9 cellular contexts compared by ENCODE assay signal in genomic region chr14:43894534-43894933, GRCh38.
DNase-seq lines count a peak whose midpoint lies in the region; ATAC-seq and TF ChIP-seq lines count a peak whose summit lies in the region.
"Had no signal": no experiment of that assay in that cellular context is flagged by ENCODE, and none has a peak within 500 bp of the region (broad histone marks: within the 10 kb centered on the region; RNA-seq: fewer than 3 reads in every experiment).

No MANE protein-coding gene starts in this region.

- no peak overlapping the region for H3K23ac ChIP-seq in mesendoderm (ENCODE audit: low read length)

- H3K4me1 Mint-ChIP-seq in activated T-cell treated with anti-CD3 and anti-CD28 coated beads, Interleukin-2, amount 50 U/mL, for 4 hours (ENCODE audit: low read depth) = no peaks in the 10 kb centered on the region
- H3K4me1 Mint-ChIP-seq: activated naive CD8-positive, alpha-beta T cell treated with anti-CD3 and anti-CD28 coated beads, Interleukin-2, amount 10 ng/mL, durations not matched to agents 7 days and 5 days had no signal

- H4K20me1 ChIP-seq in SU-DHL-6 (ENCODE audit: low read depth, low read length) = no peaks in the 10 kb centered on the region

- no peak overlapping the region for H3K27ac ChIP-seq in SU-DHL-6 (ENCODE audit: low read depth, low read length)
- H3K27ac ChIP-seq in mesendoderm (ENCODE audit: low read depth, low read length) = no peak overlapping the region

- DNase-seq in mesendoderm = peak; percentile 65
- no peak for DNase-seq in GOT3 (lab: John Stamatoyannopoulos, UW)
- DNase-seq in activated T-cell treated with anti-CD3 and anti-CD28 coated beads, Interleukin-2, amount 50 U/mL, for 4 hours = no peak
- DNase-seq: activated naive CD8-positive, alpha-beta T cell treated with anti-CD3 and anti-CD28 coated beads, Interleukin-2, amount 10 ng/mL, durations not matched to agents 7 days and 5 days had no signal

- no peaks in the 10 kb centered on the region for H3K9me3 ChIP-seq in SU-DHL-6 (ENCODE audit: insufficient read depth, low read length)

- H3K79me2 ChIP-seq in SU-DHL-6 (ENCODE audit: insufficient read depth, low read length) (no peaks in the 10 kb centered on the region), mesendoderm (ENCODE audit: control insufficient read depth, insufficient read depth, low read length) (no peaks in the 10 kb centered on the region)

- no peak overlapping the region for H2BK15ac ChIP-seq in mesendoderm (replicated peaks; ENCODE audit: low read depth)

- peak; percentile 42 for TF ChIP-seq CTCF in SU-DHL-6 (IDR thresholded peaks at IDR 0.05; ENCODE audit: insufficient read depth, low read length, poor library complexity, severe bottlenecking)

- no peaks in the 10 kb centered on the region for H3K9me3 Mint-ChIP-seq in activated T-cell treated with anti-CD3 and anti-CD28 coated beads, Interleukin-2, amount 50 U/mL, for 4 hours
- H3K9me3 Mint-ChIP-seq: activated naive CD8-positive, alpha-beta T cell treated with anti-CD3 and anti-CD28 coated beads, Interleukin-2, amount 10 ng/mL, durations not matched to agents 7 days and 5 days had no signal

- H3K18ac ChIP-seq in mesendoderm (ENCODE audit: low read length) = no peak overlapping the region

- H3K36me3 ChIP-seq in SU-DHL-6 (ENCODE audit: low read length) (no peaks in the 10 kb centered on the region), mesendoderm (ENCODE audit: control insufficient read depth, insufficient read depth, low read length) (no peaks in the 10 kb centered on the region)

- H2BK120ac ChIP-seq in mesendoderm (ENCODE audit: low read depth, low read length) = no peak overlapping the region

- H3K9me2 ChIP-seq in SU-DHL-6 (replicated peaks; ENCODE audit: insufficient read depth, low read length) = no peaks in the 10 kb centered on the region

- no peak overlapping the region for H4K8ac ChIP-seq in mesendoderm (ENCODE audit: low read depth, low read length)

- H3F3A ChIP-seq in SU-DHL-6 (ENCODE audit: insufficient read depth) = no peaks in the 10 kb centered on the region

- H3K4me3 ChIP-seq in SU-DHL-6 (ENCODE audit: insufficient read depth, low read length, poor library complexity, severe bottlenecking) = no peak overlapping the region
- no peak overlapping the region for H3K4me3 ChIP-seq in mesendoderm (ENCODE audit: low read length)

- no peak overlapping the region for H3K4me3 Mint-ChIP-seq in activated T-cell treated with anti-CD3 and anti-CD28 coated beads, Interleukin-2, amount 50 U/mL, for 4 hours
- H3K4me3 Mint-ChIP-seq: activated naive CD8-positive, alpha-beta T cell treated with anti-CD3 and anti-CD28 coated beads, Interleukin-2, amount 10 ng/mL, durations not matched to agents 7 days and 5 days had no signal

- WGBS in mesendoderm (ENCODE audit: extremely low coverage, insufficient coverage, low lambda C conversion rate) = no CpG with 5 or more reads among the region's 3 CpGs

- no peak overlapping the region for H4K5ac ChIP-seq in mesendoderm (ENCODE audit: low read length)

- H3K79me1 ChIP-seq in mesendoderm (ENCODE audit: low read length) = no peaks in the 10 kb centered on the region

- H3K4me1 ChIP-seq in mesendoderm (ENCODE audit: control insufficient read depth, low read depth, low read length) = no peaks in the 10 kb centered on the region

- H3K27me3 Mint-ChIP-seq in activated T-cell treated with anti-CD3 and anti-CD28 coated beads, Interleukin-2, amount 50 U/mL, for 4 hours (ENCODE audit: low read depth) = no peaks in the 10 kb centered on the region
- H3K27me3 Mint-ChIP-seq: activated naive CD8-positive, alpha-beta T cell treated with anti-CD3 and anti-CD28 coated beads, Interleukin-2, amount 10 ng/mL, durations not matched to agents 7 days and 5 days had no signal

- H3K4me2 ChIP-seq in SU-DHL-6 (ENCODE audit: low read depth, low read length, poor library complexity, severe bottlenecking) = no peak overlapping the region
- H3K4me2 ChIP-seq in mesendoderm (ENCODE audit: low read length) = no peak overlapping the region

- no peak overlapping the region for H3K56ac ChIP-seq in mesendoderm (ENCODE audit: low read length)

- peak overlapping the region; percentile 1 for H2AFZ ChIP-seq in SU-DHL-6 (ENCODE audit: low read depth, low read length, severe bottlenecking)

- ATAC-seq in GM18508 (IDR thresholded peaks at IDR 0.05; ENCODE audit: insufficient read depth, unreplicated experiment) = peak; percentile 70
- ATAC-seq in HG02885 (IDR thresholded peaks at IDR 0.05; ENCODE audit: poor library complexity, unreplicated experiment) = peak; percentile 54
- ATAC-seq in GM21447 (IDR thresholded peaks at IDR 0.05; ENCODE audit: unreplicated experiment) = no peak
- no peak for ATAC-seq in activated CD4-positive, CD25-positive, alpha-beta regulatory T cell treated with anti-CD3 and anti-CD28 coated beads, Interleukin-2, amount 50 U/mL, for 24 hours
- ATAC-seq in activated T-cell treated with anti-CD3 and anti-CD28 coated beads, Interleukin-2, amount 50 U/mL, for 4 hours = no peak

- H2BK5ac ChIP-seq in mesendoderm (ENCODE audit: low read length) = no peak overlapping the region

- H3K9ac ChIP-seq in SU-DHL-6 (ENCODE audit: low read length) (no peak overlapping the region), mesendoderm (ENCODE audit: low read length) (no peak overlapping the region)

- no peak overlapping the region for H3K4ac ChIP-seq in mesendoderm (ENCODE audit: low read depth, low read length)

- H2AK5ac ChIP-seq in mesendoderm (ENCODE audit: low read length) = no peak overlapping the region

- H3K27me3 ChIP-seq in SU-DHL-6 (ENCODE audit: low read length) = no peaks in the 10 kb centered on the region
- no peaks in the 10 kb centered on the region for H3K27me3 ChIP-seq in mesendoderm (ENCODE audit: insufficient read depth, low read length, poor library complexity)

- no peaks in the 10 kb centered on the region for H3K36me3 Mint-ChIP-seq in activated T-cell treated with anti-CD3 and anti-CD28 coated beads, Interleukin-2, amount 50 U/mL, for 4 hours (ENCODE audit: insufficient read depth)
- H3K36me3 Mint-ChIP-seq: activated naive CD8-positive, alpha-beta T cell treated with anti-CD3 and anti-CD28 coated beads, Interleukin-2, amount 10 ng/mL, durations not matched to agents 7 days and 5 days had no signal

Comparison
In these comparisons a context has a peak if more than half of its experiments do, and no peak if none do; other contexts are left out.
1. ATAC-seq: peak in GM18508 (single experiment) and HG02885 (single experiment); none in GM21447 (single experiment), activated CD4-positive, CD25-positive, alpha-beta regulatory T cell treated with anti-CD3 and anti-CD28 coated beads, Interleukin-2, amount 50 U/mL, for 24 hours (0 of 2) and activated T-cell treated with anti-CD3 and anti-CD28 coated beads, Interleukin-2, amount 50 U/mL, for 4 hours (0 of 2).